8 cellular contexts compared by ENCODE assay signal in genomic region chr13:93227280-93227905, GRCh38. TPM values are rescaled to one million over a fixed set of nuclear protein-coding genes. Genes with fewer than 3 reads are reported as not detected.
DNase-seq lines count a peak whose midpoint lies in the region; ATAC-seq and TF ChIP-seq lines count a peak whose summit lies in the region.

No MANE protein-coding gene starts in this region.

- ATAC-seq in left ventricle myocardium superior = peak; percentile 28
- ATAC-seq in HG03045 (IDR thresholded peaks at IDR 0.05; ENCODE audit: unreplicated experiment) = no peak
- ATAC-seq in GM21723 (IDR thresholded peaks at IDR 0.05; ENCODE audit: unreplicated experiment) = no peak

- no peak for TF ChIP-seq EP300 in sigmoid colon (IDR thresholded peaks at IDR 0.05)

- TF ChIP-seq CTCF in AG09319 (IDR thresholded peaks at IDR 0.05; ENCODE audit: low read depth, low read length) (peak; percentile 14), sigmoid colon (IDR thresholded peaks at IDR 0.05) (no peak)

- H3K9me3 ChIP-seq in KOPT-K1 (ENCODE audit: insufficient read depth, low read length, poor library complexity, severe bottlenecking) (peaks cover 17% of the 10 kb centered on the region), sigmoid colon (no peaks in the 10 kb centered on the region), Karpas-422 (ENCODE audit: low read length) (peaks cover 36% of the 10 kb centered on the region)

- peaks cover 0 to 23% (median 10%) of the 10 kb centered on the region in 4 donors for H3K4me1 ChIP-seq in sigmoid colon
- H3K4me1 ChIP-seq in Karpas-422 (ENCODE audit: low read length) = no peaks in the 10 kb centered on the region

- no peak overlapping the region for H2AFZ ChIP-seq in Karpas-422 (ENCODE audit: low read length)

- WGBS in sigmoid colon, 2 donors = 1 to 3% methylated on average over 56 of the region's 56 CpGs

- no peaks in the 10 kb centered on the region for H3K79me2 ChIP-seq in Karpas-422 (ENCODE audit: low read length)

- TF ChIP-seq POLR2A in sigmoid colon (IDR thresholded peaks at IDR 0.05) = no peak

- H3K4me2 ChIP-seq in Karpas-422 (ENCODE audit: low read depth, low read length, poor library complexity, severe bottlenecking) = no peak overlapping the region

- H3K36me3 ChIP-seq in KOPT-K1 (ENCODE audit: insufficient read depth, low read length) (no peaks in the 10 kb centered on the region), sigmoid colon (no peaks in the 10 kb centered on the region), Karpas-422 (ENCODE audit: insufficient read depth, low read length) (no peaks in the 10 kb centered on the region)

- H3K27me3 ChIP-seq in sigmoid colon = peaks cover 0 to 28% (median 0%) of the 10 kb centered on the region in 3 donors
- no peaks in the 10 kb centered on the region for H3K27me3 ChIP-seq in Karpas-422 (ENCODE audit: low read length)

- H3K27ac ChIP-seq in KOPT-K1 (ENCODE audit: low read depth, low read length, poor library complexity, severe bottlenecking) = peak overlapping the region; percentile 38
- peak overlapping the region; percentile 71 to 81 (median 77) for H3K27ac ChIP-seq in sigmoid colon
- no peak overlapping the region for H3K27ac ChIP-seq in Karpas-422 (ENCODE audit: low read length)

- no peaks in the 10 kb centered on the region for H4K20me1 ChIP-seq in Karpas-422 (ENCODE audit: insufficient read depth, low read depth, low read length)

- H3K4me3 ChIP-seq in sigmoid colon (peak overlapping the region; percentile 55 to 67 (median 59)), Karpas-422 (ENCODE audit: low read length) (no peak overlapping the region)

- intact Hi-C loops in left ventricle myocardium superior (cut with micrococcal nuclease) = no loop called here
- intact Hi-C loops in sigmoid colon (cut with DNase I) = loop anchor here (5.0 kb wide), 1 partner anchor 1135 kb away; no protein-coding TSS in a partner anchor

- H3K9ac ChIP-seq in Karpas-422 (ENCODE audit: low read length) = no peak overlapping the region

- DNase-seq in AG09319 (ENCODE audit: extremely low read depth, low read depth) (no peak), SW 1271 (lab: John Stamatoyannopoulos, UW) (peak; percentile 17 to 63), left ventricle myocardium superior (peak; percentile 26), sigmoid colon (peak; percentile 70), Karpas-422 (no peak)

- H3K9me2 ChIP-seq in Karpas-422 (replicated peaks; ENCODE audit: insufficient read depth, low read length) = no peaks in the 10 kb centered on the region

RNA-seq across cellular contexts. Expression of gene GPC6, which starts 0.8 kb away (rescaled TPM):
- 1.6 TPM for total RNA-seq in left ventricle myocardium superior
- total RNA-seq in sigmoid colon = 10 to 100 TPM; 14.4 to 27.5 (median 23.6) TPM
- 1 to 10 TPM in 2 of 3 donors, under 1 TPM in 1; 0.23 to 2.7 (median 1.2) TPM for polyA plus RNA-seq in sigmoid colon
- total RNA-seq in Karpas-422 (2014; rRNA removed; shearing (Covaris generic); ENCODE audit: low replicate concordance) = not detected in 2 replicates

Comparison
In these comparisons a context has a peak if more than half of its experiments do, and no peak if none do; other contexts are left out.
1. DNase-seq: peak in SW 1271 (2 of 2), left ventricle myocardium superior (single experiment) and sigmoid colon (single experiment); none in AG09319 (single experiment) and Karpas-422 (single experiment).